11 cellular contexts compared by ENCODE assay signal in the genomic region with DNA sequence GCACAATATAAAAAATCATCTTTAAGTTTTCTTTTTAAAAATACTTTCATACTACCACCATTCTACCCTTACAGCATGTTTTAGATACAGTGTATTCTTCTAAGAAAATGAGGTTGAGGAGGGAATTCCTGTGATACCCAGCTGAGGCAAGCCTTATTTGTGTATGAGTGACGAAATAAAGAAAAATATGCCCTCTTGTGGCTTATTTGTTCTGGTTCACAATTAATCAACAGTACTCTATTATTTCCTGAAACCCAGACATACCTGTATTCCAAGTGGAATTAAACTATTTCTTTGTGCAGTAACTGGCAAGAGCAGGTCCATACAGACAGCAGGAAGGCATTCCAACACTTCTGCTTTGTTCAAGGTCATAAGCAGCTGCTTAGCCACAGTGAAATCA. TPM values are rescaled to one million over a fixed set of nuclear protein-coding genes. Genes with fewer than 3 reads are reported as not detected.
DNase-seq lines count a peak whose midpoint lies in the region; ATAC-seq, FAIRE-seq and TF ChIP-seq lines count a peak whose summit lies in the region.
"Had no signal": no experiment of that assay in that cellular context is flagged by ENCODE, and none has a peak within 500 bp of the region (broad histone marks: within the 10 kb centered on the region; RNA-seq: fewer than 3 reads in every experiment).

No MANE protein-coding gene starts in this region.

- no peak overlapping the region for H3K14ac ChIP-seq in H1 (ENCODE audit: insufficient read length)

- H2AK5ac ChIP-seq in H1 (ENCODE audit: low read depth, low read length): no peak overlapping the region

- H2BK5ac ChIP-seq in H1 (ENCODE audit: low read depth, low read length): no peak overlapping the region

- H3K27me3 Mint-ChIP-seq in progenitor cell of endocrine pancreas: peaks cover 9% of the 10 kb centered on the region
- H3K27me3 Mint-ChIP-seq in T-cell: peaks cover 9 to 10% of the 10 kb centered on the region in 2 donors

- no peaks in the 10 kb centered on the region for H3K9me2 ChIP-seq in GM23248 (ENCODE audit: insufficient read depth)

- peaks cover 2% of the 10 kb centered on the region for H3K9me3 Mint-ChIP-seq in progenitor cell of endocrine pancreas (ENCODE audit: low read depth)
- H3K9me3 Mint-ChIP-seq in T-cell: peaks cover 0 to 4% (median 0%) of the 10 kb centered on the region in 3 donors

- POLR2A ChIA-PET in H1 (lab: Charles Lee; ENCODE audit: partially characterized antibody) (no interaction called here), T-cell (lab: Charles Lee) (no interaction called here)

- H3K4me2 ChIP-seq in GM23248 (ENCODE audit: unreplicated experiment): no peak overlapping the region
- no peak overlapping the region for H3K4me2 ChIP-seq in H1 (ENCODE audit: insufficient read depth in 1 of 2, low read depth in 2 of 2, low read length in 2 of 2)

- peak; percentile 15 to 33; a peak in 2 of 4 replicates for TF ChIP-seq RAD21 in H1 (IDR thresholded peaks at IDR 0.05 in 1 of 2, conservative IDR thresholded peaks at IDR 0.05 in 1 of 2; ENCODE audit: low read depth in 2 of 2, low read length in 2 of 2)

- H3K27me3 ChIP-seq in GM23248 (replicated peaks; ENCODE audit: insufficient read depth): 0 out of 2 replicates have a peak, but pooled peaks cover 3% of the 10 kb centered on the region
- peaks cover 0 to 14% (median 8%) of the 10 kb centered on the region in 4 experiments; a peak in 6 of 7 replicates for H3K27me3 ChIP-seq in H1 (replicated peaks in 1 of 4; ENCODE audit: control insufficient read depth in 3 of 4, extremely low read depth in 1 of 4, insufficient read depth in 3 of 4, low read length in 3 of 4)
- H3K27me3 ChIP-seq: SJCRH30 had no signal

- no peak overlapping the region for H3K27ac Mint-ChIP-seq in progenitor cell of endocrine pancreas
- no peak overlapping the region for H3K27ac Mint-ChIP-seq in T-cell

- no peak overlapping the region for H2BK20ac ChIP-seq in H1 (ENCODE audit: low read length)

- H3K36me3 ChIP-seq in GM23248 (ENCODE audit: low read depth): no peaks in the 10 kb centered on the region
- H3K36me3 ChIP-seq in H1 (ENCODE audit: control insufficient read depth in 2 of 4, insufficient read depth in 4 of 4, low read length in 3 of 4): no peaks in the 10 kb centered on the region
- H3K36me3 ChIP-seq: SJCRH30 had no signal

- H3K4ac ChIP-seq in H1 (replicated peaks; ENCODE audit: insufficient read length, low read depth, low read length): no peak overlapping the region

- H3K4me3 ChIP-seq in GM23248 (no peak overlapping the region), H1 (ENCODE audit: extremely low read depth in 1 of 4, insufficient read depth in 2 of 4, low read depth in 3 of 4, low read length in 4 of 4) (no peak overlapping the region)
- H3K4me3 ChIP-seq: SJCRH30 had no signal

- no peak overlapping the region for H2BK120ac ChIP-seq in H1 (replicated peaks; ENCODE audit: low read depth, low read length)

- H3K9ac ChIP-seq in GM23248 (no peak overlapping the region), H1 (replicated peaks in 1 of 4; ENCODE audit: extremely low read depth in 1 of 4, low read depth in 3 of 4, low read length in 3 of 4) (no peak overlapping the region)

- no peak for TF ChIP-seq POLR2A in H1 (IDR thresholded peaks at IDR 0.05; ENCODE audit: control extremely low read depth in 1 of 2, low read depth in 2 of 2, low read length in 2 of 2)

- H3F3A ChIP-seq in GM23248 (ENCODE audit: insufficient read depth): no peaks in the 10 kb centered on the region

- no peak overlapping the region for H4K91ac ChIP-seq in H1 (replicated peaks; ENCODE audit: insufficient read length, low read length)

- no peak overlapping the region for H3K4me3 Mint-ChIP-seq in progenitor cell of endocrine pancreas (ENCODE audit: low read depth)
- H3K4me3 Mint-ChIP-seq in T-cell: no peak overlapping the region

- no peak overlapping the region for H3K23ac ChIP-seq in H1 (ENCODE audit: insufficient read length)

- no peak overlapping the region for H3K56ac ChIP-seq in H1 (replicated peaks; ENCODE audit: insufficient read length, low read depth, low read length)

- CTCF ChIA-PET in H1 (lab: Charles Lee; ENCODE audit: partially characterized antibody): interaction anchor here (0.8 to 1.1 kb wide), 2 partner anchors 33 to 268 kb away, joined by 3 read pairs; no protein-coding TSS in a partner anchor
- CTCF ChIA-PET in T-cell (lab: Charles Lee): no interaction called here

- FAIRE-seq in H1 (lab: Jason Lieb, UNC): no peak

- in situ Hi-C loops in GM23248 (cut with MboI): loop anchor here (10.0 to 25.0 kb wide), 2 partner anchors 363 to 1254 kb away; no protein-coding TSS in a partner anchor

- no peak overlapping the region for H4K8ac ChIP-seq in H1 (ENCODE audit: extremely low read depth, insufficient read depth, low read length)

- H4K20me1 ChIP-seq in GM23248 (ENCODE audit: insufficient read depth) (no peaks in the 10 kb centered on the region), H1 (replicated peaks in 1 of 2; ENCODE audit: control insufficient read depth in 1 of 2, insufficient read depth in 2 of 2, low read length in 2 of 2) (no peaks in the 10 kb centered on the region)

- H3K4me1 ChIP-seq in GM23248 (ENCODE audit: insufficient read depth): no peaks in the 10 kb centered on the region
- peaks cover 2 to 7% (median 3%) of the 10 kb centered on the region in 4 experiments; a peak in 4 of 7 replicates for H3K4me1 ChIP-seq in H1 (replicated peaks in 1 of 4; ENCODE audit: control insufficient read depth in 3 of 4, insufficient read depth in 4 of 4, low read length in 3 of 4)

- DNase-seq in GM23248: peak; percentile 54
- peak; percentile 41 for DNase-seq in NCI-H460 (ENCODE audit: extremely low read depth, low read depth)
- DNase-seq in H1 (ENCODE audit: low read depth in 1 of 2, low spot score in 2 of 2): no peak
- DNase-seq in progenitor cell of endocrine pancreas (ENCODE audit: low spot score, unreplicated experiment): no peak
- DNase-seq in stimulated activated naive CD8-positive, alpha-beta T cell treated with anti-CD3 and anti-CD28 coated beads, Interleukin-15, Interleukin-2, amounts not matched to agents 100 U/mL and 50 U/mL, for 24 hours: no peak
- no peak for DNase-seq in T-cell
- no peak for DNase-seq in activated CD4-positive, alpha-beta T cell treated with anti-CD3 and anti-CD28 coated beads, Interleukin-2, amount 50 U/mL, for 48 hours
- DNase-seq: activated gamma-delta T cell; stimulated activated CD4-positive, alpha-beta T cell treated with anti-CD3 and anti-CD28 coated beads, Interleukin-2, amount 100 ng/mL, for 48 hours had no signal

- H3K79me2 ChIP-seq in GM23248 (ENCODE audit: insufficient read depth): no peaks in the 10 kb centered on the region
- no peaks in the 10 kb centered on the region for H3K79me2 ChIP-seq in H1 (ENCODE audit: control insufficient read depth in 1 of 2, insufficient read depth in 2 of 2, low read length in 2 of 2)

- 16 to 21% methylated on average over 1 of the region's 1 CpG for WGBS in GM23248 (ENCODE audit: low coverage in 1 of 2, low lambda C conversion rate in 2 of 2, missing lambda C conversion rate in 2 of 2), 2 experiments
- WGBS in H1 (ENCODE audit: extremely low coverage in 1 of 2, insufficient coverage in 1 of 2, insufficient read length in 1 of 2, insufficient replicate concordance in 2 of 2, low coverage in 1 of 2, low lambda C conversion rate in 2 of 2, missing lambda C conversion rate in 1 of 2), 2 experiments: 72% methylated on average over 1 of the region's 1 CpG; no CpG with 5 or more reads in 1 of the 2 experiments

- no peak overlapping the region for H3K18ac ChIP-seq in H1 (ENCODE audit: extremely low read depth, low read length)

- TF ChIP-seq EP300 in H1 (IDR thresholded peaks at IDR 0.05; ENCODE audit: borderline replicate concordance in 1 of 2, low read depth in 2 of 2, low read length in 2 of 2): no peak

- H3K4me1 Mint-ChIP-seq in progenitor cell of endocrine pancreas (ENCODE audit: low read depth) (peaks cover 33% of the 10 kb centered on the region), T-cell (no peaks in the 10 kb centered on the region)

- H3K36me3 Mint-ChIP-seq in progenitor cell of endocrine pancreas (ENCODE audit: insufficient read depth) (no peaks in the 10 kb centered on the region), T-cell (no peaks in the 10 kb centered on the region)

- H2BK15ac ChIP-seq in H1 (ENCODE audit: low read length): no peak overlapping the region

- peak in 1 of 3 experiments; percentile 35; a peak in 1 of 4 replicates for TF ChIP-seq CTCF in H1 (IDR thresholded peaks at IDR 0.05; ENCODE audit: control extremely low read depth in 1 of 3, insufficient read depth in 1 of 3, low read depth in 1 of 3, low read length in 3 of 3)
- peak; percentile 35 for TF ChIP-seq CTCF in progenitor cell of endocrine pancreas (IDR thresholded peaks at IDR 0.05; ENCODE audit: unreplicated experiment)

- no peak overlapping the region for H4K5ac ChIP-seq in H1 (ENCODE audit: insufficient read length, low read depth, low read length)

- H3K79me1 ChIP-seq in H1 (ENCODE audit: low read depth, low read length): no peaks in the 10 kb centered on the region

- ATAC-seq in HG02623 (IDR thresholded peaks at IDR 0.05; ENCODE audit: unreplicated experiment): no peak
- no peak for ATAC-seq in stimulated activated naive CD8-positive, alpha-beta T cell treated with anti-CD3 and anti-CD28 coated beads, Interleukin-15, Interleukin-2, amounts not matched to agents 100 U/mL and 50 U/mL, for 24 hours
- ATAC-seq in T-cell (replicated peaks in 1 of 4): no peak

- H2AFZ ChIP-seq in GM23248 (no peak overlapping the region), H1 (ENCODE audit: low read length) (no peak overlapping the region)

- no peak overlapping the region for H3K27ac ChIP-seq in GM23248
- H3K27ac ChIP-seq in H1 (ENCODE audit: low read depth, low read length): no peak overlapping the region
- H3K27ac ChIP-seq: SJCRH30 had no signal

- no peak overlapping the region for H2BK12ac ChIP-seq in H1 (ENCODE audit: low read depth, low read length)

- peaks cover 7% of the 10 kb centered on the region for H3K23me2 ChIP-seq in H1 (ENCODE audit: low read depth, low read length)

- H3K9me3 ChIP-seq in GM23248 (ENCODE audit: low read depth) (no peaks in the 10 kb centered on the region), H1 (ENCODE audit: insufficient read depth in 2 of 2, low read depth in 1 of 2, low read length in 1 of 2) (no peaks in the 10 kb centered on the region)
- H3K9me3 ChIP-seq: SJCRH30 had no signal

RNA-seq across cellular contexts. Expression of a gene that starts 4.5 kb away (rescaled TPM):
- 6.6 and 10.1 TPM in 2 replicates for total RNA-seq in GM23248 (2014; rRNA removed; shearing (Covaris generic))
- polyA plus RNA-seq in GM23248 (2016; fragmentation: Nextera tagmentation; extraction: Ambion mirVana): 3.0 and 4.0 TPM in 2 replicates
- 59.1 and 72.1 TPM in 2 replicates for total RNA-seq in NCI-H460 (2014; rRNA removed; shearing (Covaris generic))
- polyA plus RNA-seq in NCI-H460 (2014; cell fraction: nucleus; rRNA removed): 13.3 and 20.2 TPM in 2 replicates
- total RNA-seq in H1 (2021; fragmentation: NEBNext Ultra II Directional; extraction: Animal tissue kit (Norgen Biotek cat#: 25700)): 3.5 and 4.1 TPM in 2 replicates
- polyA plus RNA-seq in H1 (2011; rRNA removed): 1.1 and 1.6 TPM in 2 replicates
- 1.3 TPM for polyA plus RNA-seq in H1 (2011; cell fraction: cytosol; rRNA removed)
- polyA plus RNA-seq in H1 (2011; cell fraction: nucleus; rRNA removed): 1.8 TPM
- 1.6 to 3.4 TPM (median 2.4 TPM) in 4 replicates for polyA plus RNA-seq in H1 (2012, experiment 1 of 2)
- polyA plus RNA-seq in H1 (2012, experiment 2 of 2): 0.17 TPM
- 3.0 TPM for polyA plus RNA-seq in H1 (2013, experiment 1 of 2)
- 2.9 TPM for polyA plus RNA-seq in H1 (2013, experiment 2 of 2)
- polyA minus RNA-seq in H1 (2011; rRNA and poly(A)+ RNA removed): 11.9 and 17.1 TPM in 2 replicates
- polyA minus RNA-seq in H1 (2011; cell fraction: cytosol; rRNA and poly(A)+ RNA removed): 4.5 TPM
- 13.2 TPM for polyA minus RNA-seq in H1 (2011; cell fraction: nucleus; rRNA and poly(A)+ RNA removed)
- total RNA-seq in progenitor cell of endocrine pancreas: 27.9 and 36.3 TPM in 2 replicates
- under 1 TPM in 1 of 5 donors, not detected in 4; 0.29 TPM for total RNA-seq in T-cell

Comparison
In these comparisons a context has a peak if more than half of its experiments do, and no peak if none do; other contexts are left out.
1. DNase-seq: peak in GM23248 (single experiment) and NCI-H460 (single experiment); none in H1 (0 of 2), progenitor cell of endocrine pancreas (single experiment), stimulated activated naive CD8-positive, alpha-beta T cell treated with anti-CD3 and anti-CD28 coated beads, Interleukin-15, Interleukin-2, amounts not matched to agents 100 U/mL and 50 U/mL, for 24 hours (single experiment), T-cell (0 of 34) and activated CD4-positive, alpha-beta T cell treated with anti-CD3 and anti-CD28 coated beads, Interleukin-2, amount 50 U/mL, for 48 hours (0 of 2).